8 cellular contexts compared by ENCODE assay signal in genomic region chr17:10126554-10127493, GRCh38.
A peak's percentile ranks its signal among the peaks of the same experiment; 100 is the strongest.
DNase-seq lines count a peak whose midpoint lies in the region; ATAC-seq and TF ChIP-seq lines count a peak whose summit lies in the region.
"Had no signal": no experiment of that assay in that cellular context is flagged by ENCODE, and none has a peak within 500 bp of the region (broad histone marks: within the 10 kb centered on the region; RNA-seq: fewer than 3 reads in every experiment).

No MANE protein-coding gene starts in this region.

- H3K9me3 ChIP-seq in HUES48 (ENCODE audit: control insufficient read depth, insufficient read depth, low read length) (no peaks in the 10 kb centered on the region), right lobe of liver (no peaks in the 10 kb centered on the region)

- TF ChIP-seq CTCF in right lobe of liver (IDR thresholded peaks at IDR 0.05): no peak

- WGBS in right lobe of liver (ENCODE audit: insufficient coverage, low coverage, low lambda C conversion rate, missing lambda C conversion rate): 38% methylated on average over 18 of the region's 18 CpGs

- no peak for TF ChIP-seq POLR2A in right lobe of liver (IDR thresholded peaks at IDR 0.05)

- H3K27me3 ChIP-seq in HUES48 (ENCODE audit: control insufficient read depth, insufficient read depth, low read length) (no peaks in the 10 kb centered on the region), right lobe of liver (no peaks in the 10 kb centered on the region)

- peak overlapping the region; percentile 40 for H3K27ac ChIP-seq in HUES48 (ENCODE audit: low read depth, low read length)
- no peak overlapping the region for H3K27ac ChIP-seq in right lobe of liver
- peak overlapping the region; percentile 11 for H3K27ac ChIP-seq in substantia nigra (ENCODE audit: low read depth, low read length, poor library complexity, severe bottlenecking)

- no peaks in the 10 kb centered on the region for H3K36me3 ChIP-seq in HUES48 (ENCODE audit: control insufficient read depth, insufficient read depth, low read length)
- no peaks in the 10 kb centered on the region for H3K36me3 ChIP-seq in right lobe of liver

- DNase-seq in brain pericyte (ENCODE audit: low read depth, low spot score) (peak; percentile 72), right lobe of liver (no peak), substantia nigra (lab: John Stamatoyannopoulos, UW) (no peak), cerebellum (ENCODE audit: low spot score) (no peak)
- DNase-seq in NK-92 treated with Interleukin-12 subunit alpha and Interleukin-12 subunit beta, amount 100 ng/mL, for 24 hours (lab: John Stamatoyannopoulos, UW): no peak
- DNase-seq: activated B cell treated with CpG ODN at 0.5 μM for 24 hours had no signal

- H3K4me1 ChIP-seq in HUES48 (ENCODE audit: control insufficient read depth, insufficient read depth, low read length) (peaks cover 25% of the 10 kb centered on the region; the same call in 1 of the 2 replicates), right lobe of liver (no peaks in the 10 kb centered on the region)

- no peak overlapping the region for H3K4me3 ChIP-seq in HUES48 (ENCODE audit: low read depth, low read length)
- no peak overlapping the region for H3K4me3 ChIP-seq in right lobe of liver

- H3K9ac ChIP-seq in HUES48 (ENCODE audit: low read depth, low read length): no peak overlapping the region

- ATAC-seq in right lobe of liver: peak; percentile 17 to 41 (median 38)
- no peak for ATAC-seq in HG02571 (IDR thresholded peaks at IDR 0.05; ENCODE audit: unreplicated experiment)

- intact Hi-C loops in right lobe of liver (cut with DNase I): no loop called here

Comparison
In these comparisons a context has a peak if more than half of its experiments do, and no peak if none do; other contexts are left out.
1. H3K27ac ChIP-seq: peak in HUES48 (single experiment) and substantia nigra (single experiment); none in right lobe of liver (0 of 3).